ENCODE assay signal across 1 cellular context in genomic region chr10:15703167-15703880, GRCh38.
TF ChIP-seq lines count a peak whose summit lies in the region.

No MANE protein-coding gene starts in this region.

TF ChIP-seq in PFSK-1, 5 proteins besides CTCF, POLR2A, EP300 and RAD21 (continued from another document):
- TF ChIP-seq REST (IDR thresholded peaks at IDR 0.05; ENCODE audit: insufficient read depth in 1 of 2, low read depth in 2 of 2, low read length in 2 of 2): no peak
